Comparison of ENCODE assay signal across 16 cellular contexts in genomic region chr22:41779889-41780505, GRCh38. TPM values are rescaled to one million over a fixed set of nuclear protein-coding genes. Genes with fewer than 3 reads are reported as not detected.
DNase-seq lines count a peak whose midpoint lies in the region; ATAC-seq and TF ChIP-seq lines count a peak whose summit lies in the region.
"Had no signal": no experiment of that assay in that cellular context is flagged by ENCODE, and none has a peak within 500 bp of the region (broad histone marks: within the 10 kb centered on the region; RNA-seq: fewer than 3 reads in every experiment).

No MANE protein-coding gene starts in this region.

- TF ChIP-seq POLR2A in IMR-90 (IDR thresholded peaks at IDR 0.05; ENCODE audit: low read depth, low read length), result no peak

- H3K27ac ChIP-seq in CD4-positive, alpha-beta T cell (ENCODE audit: low read depth, low read length), result peak overlapping the region; percentile 72
- no peak overlapping the region for H3K27ac ChIP-seq in IMR-90 (ENCODE audit: insufficient read depth, low read length)
- H3K27ac ChIP-seq: C4-2B had no signal

- no peak overlapping the region for H4K5ac ChIP-seq in IMR-90 (ENCODE audit: low read depth, low read length)

- no peak overlapping the region for H3K18ac ChIP-seq in IMR-90 (ENCODE audit: low read depth, low read length)

- H3K4me2 ChIP-seq in IMR-90 (ENCODE audit: low read depth, low read length), result no peak overlapping the region

- no TSS peak for BruUV-seq in IMR-90 (replicated peaks; lab: Mats Ljungman, UMichigan)

- no peaks in the 10 kb centered on the region for H3K9me3 Mint-ChIP-seq in CD4-positive, alpha-beta T cell
- no peaks in the 10 kb centered on the region for H3K9me3 Mint-ChIP-seq in activated T-cell treated with anti-CD3 and anti-CD28 coated beads, Interleukin-2, amount 50 U/mL, for 72 hours
- H3K9me3 Mint-ChIP-seq in memory B cell, result no peaks in the 10 kb centered on the region
- H3K9me3 Mint-ChIP-seq: type B pancreatic cell had no signal

- no peak for TF ChIP-seq CTCF in CD4-positive, alpha-beta T cell (IDR thresholded peaks at IDR 0.05)
- no peak for TF ChIP-seq CTCF in IMR-90 (conservative IDR thresholded peaks at IDR 0.05; ENCODE audit: low read depth, low read length)

- H4K91ac ChIP-seq in IMR-90 (ENCODE audit: insufficient read depth, low read depth, low read length), result no peak overlapping the region

- dilution Hi-C loops in IMR-90 (cut with HindIII; ENCODE audit: low sequenced_read_pairs, unreplicated experiment), result no loop called here

- H2AK9ac ChIP-seq in IMR-90 (replicated peaks; ENCODE audit: low read depth, low read length, poor library complexity), result no peak overlapping the region

- H4K20me1 ChIP-seq in IMR-90 (ENCODE audit: insufficient read depth, low read length), result no peaks in the 10 kb centered on the region

- WGBS in IMR-90 (ENCODE audit: extremely low coverage in 2 of 2, insufficient read length in 1 of 2), 2 experiments, result no CpG with 5 or more reads among the region's 3 CpGs

- H3K23ac ChIP-seq in IMR-90 (ENCODE audit: low read depth, low read length), result no peak overlapping the region

- no peaks in the 10 kb centered on the region for H3K27me3 Mint-ChIP-seq in CD4-positive, alpha-beta T cell
- no peaks in the 10 kb centered on the region for H3K27me3 Mint-ChIP-seq in activated T-cell treated with anti-CD3 and anti-CD28 coated beads, Interleukin-2, amount 50 U/mL, for 72 hours (ENCODE audit: low read depth)
- peaks cover 1% of the 10 kb centered on the region for H3K27me3 Mint-ChIP-seq in memory B cell

- H3K36me3 Mint-ChIP-seq in CD4-positive, alpha-beta T cell (ENCODE audit: low read depth), result peaks cover 8% of the 10 kb centered on the region
- H3K36me3 Mint-ChIP-seq in activated T-cell treated with anti-CD3 and anti-CD28 coated beads, Interleukin-2, amount 50 U/mL, for 72 hours (ENCODE audit: insufficient read depth in 2 of 2), result no peaks in the 10 kb centered on the region
- peaks cover 5% of the 10 kb centered on the region for H3K36me3 Mint-ChIP-seq in memory B cell
- H3K36me3 Mint-ChIP-seq: type B pancreatic cell had no signal

- CTCF ChIA-PET in CD4-positive, alpha-beta T cell (lab: Charles Lee), result interaction anchor here (0.6 to 4.3 kb wide), 4 partner anchors 20 to 163 kb away, joined by 3 to 24 read pairs (median 16); partner anchors contain the start of gene CCDC134
- CTCF ChIA-PET in IMR-90 (lab: Yijun Ruan, JAX), result no interaction called here

- H3K4me3 Mint-ChIP-seq in CD4-positive, alpha-beta T cell, result peak overlapping the region; percentile 79
- peak overlapping the region; percentile 86 to 93 for H3K4me3 Mint-ChIP-seq in activated T-cell treated with anti-CD3 and anti-CD28 coated beads, Interleukin-2, amount 50 U/mL, for 72 hours
- peak overlapping the region; percentile 62 for H3K4me3 Mint-ChIP-seq in memory B cell
- H3K4me3 Mint-ChIP-seq: type B pancreatic cell had no signal

- no peak overlapping the region for H2BK20ac ChIP-seq in IMR-90 (ENCODE audit: low read depth, low read length)

- H2BK5ac ChIP-seq in IMR-90 (ENCODE audit: low read depth, low read length, poor library complexity, severe bottlenecking), result no peak overlapping the region

- H3K27me3 ChIP-seq in CD4-positive, alpha-beta T cell (ENCODE audit: control insufficient read depth, insufficient read depth, low read length), result no peaks in the 10 kb centered on the region
- no peaks in the 10 kb centered on the region; the same call in 1 of the 2 replicates for H3K27me3 ChIP-seq in IMR-90 (ENCODE audit: control insufficient read depth, insufficient read depth, low read length)
- H3K27me3 ChIP-seq: colonic mucosa, heart right ventricle had no signal

- DNase-seq in CD4-positive, alpha-beta T cell, result no peak
- DNase-seq in IMR-90 (no peak), memory B cell (ENCODE audit: low spot score in 2 of 2) (no peak), HPDE6-E6E7 (ENCODE audit: extremely low spot score) (no peak), NCI-H82 treated with DMSO at 0.1 percent for 48 hours (lab: John Stamatoyannopoulos, UW; ENCODE audit: unreplicated experiment) (no peak), cerebellum (ENCODE audit: low spot score) (no peak), Right ventricle myocardium superior (no peak)
- peak; percentile 19 to 27 for DNase-seq in activated T-cell treated with anti-CD3 and anti-CD28 coated beads, Interleukin-2, amount 50 U/mL, for 72 hours
- DNase-seq: colonic mucosa, heart right ventricle, mucosa of descending colon, NCI-H187, NCI-H524 treated with DMSO at 0.1 percent for 48 hours had no signal

- H3K36me3 ChIP-seq in IMR-90 (ENCODE audit: control insufficient read depth, insufficient read depth, low read length), result no peaks in the 10 kb centered on the region
- H3K36me3 ChIP-seq: colonic mucosa, heart right ventricle had no signal

- no peak overlapping the region for H3K4me3 ChIP-seq in IMR-90 (ENCODE audit: insufficient read depth, low read depth, low read length)
- H3K4me3 ChIP-seq: colonic mucosa, heart right ventricle, mucosa of descending colon had no signal

- in situ Hi-C loops in IMR-90 (cut with MboI; ENCODE audit: low sequenced_read_pairs), result no loop called here

- no peak for TF ChIP-seq RAD21 in IMR-90 (IDR thresholded peaks at IDR 0.05; ENCODE audit: low read length)

- POLR2A ChIA-PET in CD4-positive, alpha-beta T cell (lab: Charles Lee), result interaction anchor here (0.8 to 13.9 kb wide), 17 partner anchors 12 to 923 kb away, joined by 3 to 472 read pairs (median 10); partner anchors contain the start of genes CCDC134, CENPM, MEI1 and SNU13
- POLR2A ChIA-PET in IMR-90 (lab: Charles Lee; ENCODE audit: unreplicated experiment), result interaction anchor here (1.0 kb wide), 1 partner anchor 21 kb away, joined by 3 read pairs; the partner anchor contains the start of gene CCDC134

- H3K79me1 ChIP-seq in IMR-90 (ENCODE audit: low read depth in 1 of 2, low read length in 2 of 2), result no peaks in the 10 kb centered on the region

- no peak overlapping the region for H3K56ac ChIP-seq in IMR-90 (ENCODE audit: extremely low read depth, insufficient read depth, low read length)

- no peak overlapping the region for H3K14ac ChIP-seq in IMR-90 (replicated peaks; ENCODE audit: low read depth, low read length)

- no peak overlapping the region for H2BK120ac ChIP-seq in IMR-90 (ENCODE audit: low read depth, low read length)

- peak overlapping the region; percentile 96 for H3K27ac Mint-ChIP-seq in CD4-positive, alpha-beta T cell
- H3K27ac Mint-ChIP-seq in activated T-cell treated with anti-CD3 and anti-CD28 coated beads, Interleukin-2, amount 50 U/mL, for 72 hours, result peak overlapping the region; percentile 91
- peak overlapping the region; percentile 94 for H3K27ac Mint-ChIP-seq in memory B cell
- H3K27ac Mint-ChIP-seq: type B pancreatic cell had no signal

- no peak for ATAC-seq in CD4-positive, alpha-beta T cell (ENCODE audit: poor library complexity)
- no peak for ATAC-seq in IMR-90 (ENCODE audit: low read depth)
- ATAC-seq in activated T-cell treated with anti-CD3 and anti-CD28 coated beads, Interleukin-2, amount 50 U/mL, for 72 hours (replicated peaks in 1 of 2), result peak; percentile 8 to 21
- ATAC-seq in memory B cell (ENCODE audit: low read depth), result no peak
- ATAC-seq in Right ventricle myocardium superior (ENCODE audit: poor library complexity), result no peak
- ATAC-seq: esophagus mucosa, heart right ventricle had no signal

- no peaks in the 10 kb centered on the region for H3K4me1 ChIP-seq in IMR-90 (ENCODE audit: control insufficient read depth, insufficient read depth, low read length)
- H3K4me1 ChIP-seq: colonic mucosa had no signal

- H3K9me3 ChIP-seq in CD4-positive, alpha-beta T cell (ENCODE audit: control insufficient read depth, low read length), result no peaks in the 10 kb centered on the region
- H3K9me3 ChIP-seq in IMR-90 (ENCODE audit: control insufficient read depth, insufficient read depth, low read length), result no peaks in the 10 kb centered on the region
- H3K9me3 ChIP-seq: colonic mucosa, heart right ventricle, mucosa of descending colon had no signal

- intact Hi-C loops in CD4-positive, alpha-beta T cell (cut with DNase I, micrococcal nuclease), result loop anchor here (2.0 to 5.0 kb wide), 4 partner anchors 52 to 91 kb away; partner anchors contain the start of genes SREBF2 (in 2 of the 2), MEI1 (in 1 of the 2) and SNU13 (in 1 of the 2)
- intact Hi-C loops in IMR-90 (cut with micrococcal nuclease) (no loop called here), Right ventricle myocardium superior (cut with DNase I) (no loop called here)

- no peak overlapping the region for H3K9ac ChIP-seq in IMR-90 (ENCODE audit: low read depth, low read length)

- no peak overlapping the region for H2AK5ac ChIP-seq in IMR-90 (ENCODE audit: low read depth, low read length)

- H2BK15ac ChIP-seq in IMR-90 (ENCODE audit: low read depth, low read length), result no peak overlapping the region

- peaks cover 54% of the 10 kb centered on the region for H3K4me1 Mint-ChIP-seq in CD4-positive, alpha-beta T cell (ENCODE audit: low read depth)
- peaks cover 58% of the 10 kb centered on the region for H3K4me1 Mint-ChIP-seq in activated T-cell treated with anti-CD3 and anti-CD28 coated beads, Interleukin-2, amount 50 U/mL, for 72 hours (ENCODE audit: low read depth)
- peaks cover 33% of the 10 kb centered on the region for H3K4me1 Mint-ChIP-seq in memory B cell

- no peak overlapping the region for H4K8ac ChIP-seq in IMR-90 (ENCODE audit: low read depth in 2 of 2, low read length in 2 of 2)

- no peak overlapping the region for H3K4ac ChIP-seq in IMR-90 (ENCODE audit: low read depth, low read length)

- H3K9me1 ChIP-seq in IMR-90 (ENCODE audit: insufficient read depth, low read length), result no peaks in the 10 kb centered on the region

- peak overlapping the region; percentile 27 for H2AFZ ChIP-seq in IMR-90 (replicated peaks; ENCODE audit: low read length, poor library complexity)

TF ChIP-seq in IMR-90, 13 proteins besides CTCF, POLR2A, EP300 and RAD21:
- TF ChIP-seq NFE2L2 (IDR thresholded peaks at IDR 0.05; ENCODE audit: low read depth, low read length) (no peak), MAZ (IDR thresholded peaks at IDR 0.05; ENCODE audit: borderline replicate concordance, low read depth, low read length) (no peak)

RNA-seq across cellular contexts. Expression of gene CCDC134, which starts 20.5 kb away (rescaled TPM):
- total RNA-seq in CD4-positive, alpha-beta T cell, result 10 to 100 TPM; 14.1 to 16.2 TPM
- 6.1 and 7.0 TPM in 2 replicates for total RNA-seq in IMR-90 (2012; rRNA removed)
- polyA plus RNA-seq in IMR-90 (2012; rRNA removed), result 5.1 and 7.5 TPM in 2 replicates
- polyA plus RNA-seq in IMR-90 (2012; cell fraction: cytosol; rRNA removed), result 3.3 and 5.2 TPM in 2 replicates
- polyA plus RNA-seq in IMR-90 (2012; cell fraction: nucleus; rRNA removed; ENCODE audit: low replicate concordance), result 2.0 and 2.3 TPM in 2 replicates
- 10 to 100 TPM; 18.9 to 23.1 TPM for total RNA-seq in activated T-cell treated with anti-CD3 and anti-CD28 coated beads, Interleukin-2, amount 50 U/mL, for 72 hours
- total RNA-seq in cerebellum, result 13.0 TPM
- 4.0 TPM for total RNA-seq in Right ventricle myocardium superior

RNA-seq across cellular contexts. Expression of gene SREBF2, which starts 52.9 kb away (rescaled TPM):
- total RNA-seq in CD4-positive, alpha-beta T cell, result 10 to 100 TPM; 67.2 to 69.9 TPM
- total RNA-seq in IMR-90 (2012; rRNA removed) (8.1 and 9.2 TPM in 2 replicates), cerebellum (73.8 TPM), Right ventricle myocardium superior (75.2 TPM)
- 47.4 and 50.1 TPM in 2 replicates for polyA plus RNA-seq in IMR-90 (2012; rRNA removed)
- polyA plus RNA-seq in IMR-90 (2012; cell fraction: cytosol; rRNA removed), result 40.1 and 52.1 TPM in 2 replicates
- 62.2 and 101 TPM in 2 replicates for polyA plus RNA-seq in IMR-90 (2012; cell fraction: nucleus; rRNA removed; ENCODE audit: low replicate concordance)
- total RNA-seq in activated T-cell treated with anti-CD3 and anti-CD28 coated beads, Interleukin-2, amount 50 U/mL, for 72 hours, result 100 to 1,000 TPM; 127 to 131 TPM

Comparison
In these comparisons a context has a peak if more than half of its experiments do, and no peak if none do; other contexts are left out.
1. ATAC-seq: peak in activated T-cell treated with anti-CD3 and anti-CD28 coated beads, Interleukin-2, amount 50 U/mL, for 72 hours (2 of 2); none in CD4-positive, alpha-beta T cell (single experiment), IMR-90 (single experiment), memory B cell (single experiment) and Right ventricle myocardium superior (single experiment).
2. DNase-seq: peak in activated T-cell treated with anti-CD3 and anti-CD28 coated beads, Interleukin-2, amount 50 U/mL, for 72 hours (2 of 2); none in CD4-positive, alpha-beta T cell (0 of 10), IMR-90 (single experiment), memory B cell (0 of 2), HPDE6-E6E7 (single experiment), NCI-H82 treated with DMSO at 0.1 percent for 48 hours (single experiment), cerebellum (single experiment) and Right ventricle myocardium superior (single experiment).
3. intact Hi-C loops: an anchor here in CD4-positive, alpha-beta T cell (2.0 to 5.0 kb wide); none called in IMR-90 and Right ventricle myocardium superior.
4. Peak in every context shown above with its lines, with median percentiles within 50 percentile points of each other: H3K27ac Mint-ChIP-seq and H3K4me3 Mint-ChIP-seq.